ENCODE assay signal across 24 cellular contexts in the genomic region with DNA sequence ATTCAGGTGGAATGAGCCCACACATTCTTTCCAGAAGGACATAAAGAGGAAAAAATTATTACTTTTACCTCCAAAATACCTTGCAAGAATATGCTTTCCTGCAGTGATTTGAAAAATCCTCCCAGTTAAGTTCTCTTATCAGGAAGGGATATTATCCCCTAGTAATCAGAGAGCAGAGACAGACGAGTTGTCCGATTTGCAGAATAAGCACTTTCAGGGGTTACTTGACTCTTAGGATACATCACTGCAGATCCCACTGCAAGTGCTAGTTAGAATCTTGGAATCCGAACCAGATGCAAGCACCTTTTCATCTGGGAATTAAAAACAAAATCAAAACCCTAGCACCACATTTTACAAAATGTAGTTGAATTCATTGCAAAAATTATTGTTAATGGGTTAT. TPM values are rescaled to one million over a fixed set of nuclear protein-coding genes. Genes with fewer than 3 reads are reported as not detected.
"Had no signal": no experiment of that assay in that cellular context is flagged by ENCODE, and none has a peak within 500 bp of the region (broad histone marks: within the 10 kb centered on the region; RNA-seq: fewer than 3 reads in every experiment).

No MANE protein-coding gene starts in this region.

- H3K27me3 ChIP-seq: thyroid gland had no signal

- DNase-seq: activated B cell treated with CpG ODN at 0.5 μM for 24 hours; activated CD4-positive, alpha-beta T cell treated with anti-CD3 and anti-CD28 coated beads for 36 hours; activated CD4-positive, alpha-beta T cell treated with anti-CD3 and anti-CD28 coated beads, Interleukin-2, amount 50 U/mL, for 4 hours; activated CD8-positive, alpha-beta memory T cell treated with anti-CD3 and anti-CD28 coated beads for 24 hours; activated CD8-positive, alpha-beta memory T cell treated with anti-CD3 and anti-CD28 coated beads, Interleukin-2, amount 50 U/mL, for 4 hours; activated naive CD4-positive, alpha-beta T cell; activated T-cell treated with anti-CD3 and anti-CD28 coated beads, Interleukin-2, amount 50 U/mL, for 4 hours; cerebellar nuclear complex; kidney glomerular epithelial cell; left lung; midbrain; nucleus accumbens; stimulated activated CD4-positive, alpha-beta T cell treated with anti-CD3 and anti-CD28 coated beads, Interleukin-4, amount 100 ng/mL, for 24 hours; stimulated activated naive CD4-positive, alpha-beta T cell treated with Interleukin-2 at 50 U/mL for 16 hours; T1000; thyroid gland had no signal

- H3K27ac ChIP-seq: epithelial cell of prostate, left lung, thyroid gland had no signal

- H3K4me3 Mint-ChIP-seq: activated B cell treated with CpG ODN at 0.5 μM for 24 hours; activated CD4-positive, alpha-beta T cell treated with anti-CD3 and anti-CD28 coated beads for 36 hours; activated naive CD8-positive, alpha-beta T cell; activated T-cell treated with anti-CD3 and anti-CD28 coated beads, Interleukin-2, amount 50 U/mL, for 4 hours; T-helper 1 cell treated with Interleukin-12 subunit alpha and Interleukin-12 subunit beta and Interleukin-4 antibody, amounts not matched to agents 30 μg/mL and 1 μg/mL, for 36 hours had no signal

- H3K9me3 Mint-ChIP-seq: activated B cell treated with CpG ODN at 0.5 μM for 24 hours; activated T-cell treated with anti-CD3 and anti-CD28 coated beads, Interleukin-2, amount 50 U/mL, for 4 hours; activated T-helper 2 cell treated with anti-CD3 and anti-CD28 coated beads, Interferon-gamma antibody, Interleukin-2, Interleukin-4, amounts not matched to agents 10 μg/mL and 5 μg/mL and 100 μg/mL, durations not matched to agents 14 hours and 24 hours and 36 hours; T-helper 1 cell treated with Interleukin-12 subunit alpha and Interleukin-12 subunit beta and Interleukin-4 antibody, amounts not matched to agents 30 μg/mL and 1 μg/mL, for 36 hours had no signal

- ATAC-seq: activated CD4-positive, alpha-beta T cell treated with anti-CD3 and anti-CD28 coated beads for 36 hours; activated T-cell treated with anti-CD3 and anti-CD28 coated beads, Interleukin-2, amount 50 U/mL, for 4 hours; left lung had no signal

- H3K4me3 ChIP-seq: adrenal gland, left lung, thyroid gland had no signal

- H3K36me3 Mint-ChIP-seq: activated naive CD8-positive, alpha-beta T cell had no signal

- H3K4me1 ChIP-seq: adrenal gland, left lung, thyroid gland had no signal

- H3K9me3 ChIP-seq: adrenal gland, left lung, thyroid gland had no signal

- H3K27ac Mint-ChIP-seq: activated B cell treated with CpG ODN at 0.5 μM for 24 hours; activated CD4-positive, alpha-beta T cell treated with anti-CD3 and anti-CD28 coated beads for 36 hours; activated naive CD8-positive, alpha-beta T cell; activated T-helper 2 cell treated with anti-CD3 and anti-CD28 coated beads, Interferon-gamma antibody, Interleukin-2, Interleukin-4, amounts not matched to agents 10 μg/mL and 5 μg/mL and 100 μg/mL, durations not matched to agents 14 hours and 24 hours and 36 hours; T-helper 1 cell treated with Interleukin-12 subunit alpha and Interleukin-12 subunit beta and Interleukin-4 antibody, amounts not matched to agents 30 μg/mL and 1 μg/mL, for 36 hours had no signal

- H3K36me3 ChIP-seq: adrenal gland, left lung, thyroid gland had no signal

- H3K4me1 Mint-ChIP-seq: activated B cell treated with CpG ODN at 0.5 μM for 24 hours; activated CD4-positive, alpha-beta T cell treated with anti-CD3 and anti-CD28 coated beads for 36 hours had no signal

- FAIRE-seq: bronchial epithelial cell had no signal

RNA-seq across cellular contexts. Expression of gene FOXL1, which starts 33.6 kb away (rescaled TPM):
- total RNA-seq: activated B cell treated with CpG ODN at 0.5 μM for 24 hours; activated CD4-positive, alpha-beta T cell treated with anti-CD3 and anti-CD28 coated beads for 36 hours; activated T-cell treated with anti-CD3 and anti-CD28 coated beads, Interleukin-2, amount 50 U/mL, for 4 hours; subcutaneous adipose tissue had no signal

RNA-seq across cellular contexts. Expression of gene FOXC2, which starts 45.3 kb away (rescaled TPM):
- total RNA-seq: activated B cell treated with CpG ODN at 0.5 μM for 24 hours; activated CD4-positive, alpha-beta T cell treated with anti-CD3 and anti-CD28 coated beads for 36 hours; activated T-cell treated with anti-CD3 and anti-CD28 coated beads, Interleukin-2, amount 50 U/mL, for 4 hours had no signal
- polyA plus RNA-seq: neural cell had no signal
